Comparison of ENCODE assay signal across 34 cellular contexts in genomic region chr9:113129466-113129865, GRCh38.
"Had no signal": no experiment of that assay in that cellular context is flagged by ENCODE, and none has a peak within 500 bp of the region (broad histone marks: within the 10 kb centered on the region; RNA-seq: fewer than 3 reads in every experiment).

No MANE protein-coding gene starts in this region.

- H3K4me3 ChIP-seq: adrenal gland, body of pancreas, breast epithelium had no signal

- FAIRE-seq: astrocyte, TTC549 had no signal

- H3K36me3 ChIP-seq: adrenal gland, brain microvascular endothelial cell, breast epithelium had no signal

- H3K27me3 ChIP-seq: adrenal gland, body of pancreas, brain microvascular endothelial cell, breast epithelium had no signal

- H3K9me3 ChIP-seq: adrenal gland, body of pancreas, breast epithelium had no signal

- H3K4me1 ChIP-seq: adrenal gland, body of pancreas, breast epithelium had no signal

- DNase-seq: activated B cell treated with CpG ODN at 0.5 μM for 24 hours; activated CD4-positive, alpha-beta memory T cell treated with anti-CD3 and anti-CD28 coated beads for 36 hours; activated CD4-positive, alpha-beta T cell treated with anti-CD3 and anti-CD28 coated beads for 4 hours; activated CD4-positive, alpha-beta T cell treated with anti-CD3 and anti-CD28 coated beads, Interleukin-2, amount 10 ng/mL, durations not matched to agents 24 days and 14 days; activated CD4-positive, alpha-beta T cell treated with anti-CD3 and anti-CD28 coated beads, Interleukin-2, amount 50 U/mL, for 1 hour; activated CD4-positive, alpha-beta T cell treated with anti-CD3 and anti-CD28 coated beads, Interleukin-2, amount 50 U/mL, for 4 hours; activated CD4-positive, CD25-positive, alpha-beta regulatory T cell treated with anti-CD3 and anti-CD28 coated beads, Interleukin-2, amount 50 U/mL, for 72 hours; activated CD8-positive, alpha-beta memory T cell treated with anti-CD3 and anti-CD28 coated beads, Interleukin-2, amount 50 U/mL, for 4 hours; activated CD8-positive, alpha-beta T cell treated with anti-CD3 and anti-CD28 coated beads for 36 hours; activated effector memory CD4-positive, alpha-beta T cell treated with anti-CD3 and anti-CD28 coated beads, Interleukin-2, amount 50 U/mL, for 16 hours; activated gamma-delta T cell treated with Interleukin-2 at 50 U/mL for 16 hours; activated naive CD4-positive, alpha-beta T cell; activated naive CD4-positive, alpha-beta T cell treated with anti-CD3 and anti-CD28 coated beads for 36 hours; activated naive CD4-positive, alpha-beta T cell treated with anti-CD3 and anti-CD28 coated beads, Interleukin-2, amount 50 U/mL, for 16 hours; activated naive CD8-positive, alpha-beta T cell treated with anti-CD3 and anti-CD28 coated beads for 36 hours; activated T-cell treated with anti-CD3 and anti-CD28 coated beads for 4 hours; activated T-cell treated with anti-CD3 and anti-CD28 coated beads, Interleukin-2, amount 50 U/mL, for 1 hour; activated T-cell treated with anti-CD3 and anti-CD28 coated beads, Interleukin-2, amount 50 U/mL, for 4 hours; activated T-cell treated with anti-CD3 and anti-CD28 coated beads, Interleukin-2, amount 50 U/mL, for 72 hours; adrenal gland; amniotic stem cell; aorta; body of pancreas; brain microvascular endothelial cell; cerebellar nuclear complex; T-helper 1 cell; T-helper 2 cell; T-helper 9 cell had no signal

- ATAC-seq: activated CD8-positive, alpha-beta T cell treated with anti-CD3 and anti-CD28 coated beads for 36 hours; activated naive CD4-positive, alpha-beta T cell treated with anti-CD3 and anti-CD28 coated beads, Interleukin-2, amount 50 U/mL, for 72 hours; activated T-cell treated with anti-CD3 and anti-CD28 coated beads, Interleukin-2, amount 50 U/mL, for 4 hours; activated T-cell treated with anti-CD3 and anti-CD28 coated beads, Interleukin-2, amount 50 U/mL, for 72 hours; activated T-helper 17 cell treated with anti-CD3 and anti-CD28 coated beads, Interleukin-2, amount 50 U/mL, for 72 hours; body of pancreas had no signal

- H3K27ac ChIP-seq: adrenal gland, body of pancreas, brain microvascular endothelial cell, breast epithelium, VCaP had no signal
